3 cellular contexts compared by ENCODE assay signal in genomic region chr5:172562443-172562842, GRCh38.
A peak's percentile ranks its signal among the peaks of the same experiment; 100 is the strongest.
TF ChIP-seq lines count a peak whose summit lies in the region.

No MANE protein-coding gene starts in this region.

TF ChIP-seq in A549, 52 proteins besides CTCF, POLR2A, EP300 and RAD21:
- TF ChIP-seq RARB (CRISPR knock-in tag; IDR thresholded peaks at IDR 0.05) (no peak), ELK1 (IDR thresholded peaks at IDR 0.05; ENCODE audit: low read depth, low read length) (no peak), CHD4 (IDR thresholded peaks at IDR 0.05; ENCODE audit: borderline replicate concordance) (no peak), RNF2 (IDR thresholded peaks at IDR 0.05; ENCODE audit: borderline replicate concordance, low read depth) (no peak), HMGXB4 (CRISPR knock-in tag; IDR thresholded peaks at IDR 0.05; ENCODE audit: borderline replicate concordance) (no peak), KDM5A (IDR thresholded peaks at IDR 0.05) (no peak), MAFK (IDR thresholded peaks at IDR 0.05; ENCODE audit: partially characterized antibody) (peak; percentile 30), ESRRA (IDR thresholded peaks at IDR 0.05; ENCODE audit: borderline replicate concordance, low read length) (no peak), NFE2L2 (conservative IDR thresholded peaks at IDR 0.05; ENCODE audit: low read length) (peak; percentile 8; the same call in 1 of the 2 replicates), TP53 (CRISPR knock-in tag; IDR thresholded peaks at IDR 0.05) (no peak)

TF ChIP-seq in IMR-90, 13 proteins besides CTCF, POLR2A, EP300 and RAD21:
- TF ChIP-seq NFE2L2 (IDR thresholded peaks at IDR 0.05; ENCODE audit: low read depth, low read length) (peak; percentile 19; the same call in 1 of the 2 replicates), MXI1 (IDR thresholded peaks at IDR 0.05; ENCODE audit: borderline replicate concordance, low read depth, low read length) (no peak)

TF ChIP-seq in H1, 55 proteins besides CTCF, POLR2A, EP300 and RAD21:
- TF ChIP-seq BCL11A (IDR thresholded peaks at IDR 0.05; ENCODE audit: low read depth in 2 of 2, low read length in 2 of 2) (no peak), USF2 (IDR thresholded peaks at IDR 0.05; ENCODE audit: low read length) (no peak)
